In genomic region chr20:58888103-58888502, GRCh38 we compare ENCODE assay signal across 8 cellular contexts. TPM values are rescaled to one million over a fixed set of nuclear protein-coding genes. Genes with fewer than 3 reads are reported as not detected.
DNase-seq lines count a peak whose midpoint lies in the region; ATAC-seq and TF ChIP-seq lines count a peak whose summit lies in the region.

No MANE protein-coding gene starts in this region.

- H3K27ac Mint-ChIP-seq in activated CD4-positive, alpha-beta T cell treated with anti-CD3 and anti-CD28 coated beads, Interleukin-2, amount 10 ng/mL, durations not matched to agents 24 days and 14 days, result peak overlapping the region; percentile 79

- no peak for TF ChIP-seq CTCF in ascending aorta (IDR thresholded peaks at IDR 0.05)
- TF ChIP-seq CTCF in liver (IDR thresholded peaks at IDR 0.05; ENCODE audit: low read depth, low read length, missing input control), result no peak
- TF ChIP-seq CTCF in testis (IDR thresholded peaks at IDR 0.05), result no peak

- no peaks in the 10 kb centered on the region for H3K27me3 Mint-ChIP-seq in activated CD4-positive, alpha-beta T cell treated with anti-CD3 and anti-CD28 coated beads, Interleukin-2, amount 10 ng/mL, durations not matched to agents 24 days and 14 days

- no peaks in the 10 kb centered on the region for H3K27me3 ChIP-seq in ascending aorta
- no peaks in the 10 kb centered on the region for H3K27me3 ChIP-seq in liver (ENCODE audit: control insufficient read depth in 4 of 4, insufficient read depth in 4 of 4, low read length in 3 of 4)
- H3K27me3 ChIP-seq in testis, result no peaks in the 10 kb centered on the region

- peak overlapping the region in 1 of 2 donors; percentile 55 for H3K9ac ChIP-seq in liver (ENCODE audit: low read depth in 1 of 2, low read length in 2 of 2)

- 52% methylated on average over 12 of the region's 12 CpGs for WGBS in liver
- 36 to 46% methylated on average over 12 of the region's 12 CpGs for WGBS in testis, 2 donors

- peak overlapping the region; percentile 81 for H3K4me3 Mint-ChIP-seq in activated CD4-positive, alpha-beta T cell treated with anti-CD3 and anti-CD28 coated beads, Interleukin-2, amount 10 ng/mL, durations not matched to agents 24 days and 14 days

- H3K9me3 ChIP-seq in ascending aorta (no peaks in the 10 kb centered on the region), liver (ENCODE audit: control insufficient read depth in 4 of 4, low read length in 3 of 4) (no peaks in the 10 kb centered on the region), testis (no peaks in the 10 kb centered on the region)

- H3K4me1 ChIP-seq in ascending aorta (peaks cover 0 to under 1% of the 10 kb centered on the region in 2 donors), liver (ENCODE audit: control insufficient read depth in 4 of 4, insufficient read depth in 4 of 4, low read length in 3 of 4) (peaks cover 4 to 13% (median 6%) of the 10 kb centered on the region in 4 donors), testis (no peaks in the 10 kb centered on the region)

- no peak for ATAC-seq in HG03520 (IDR thresholded peaks at IDR 0.05; ENCODE audit: unreplicated experiment)

- intact Hi-C loops in activated CD4-positive, alpha-beta T cell treated with anti-CD3 and anti-CD28 coated beads, Interleukin-2, amount 10 ng/mL, durations not matched to agents 24 days and 14 days (cut with micrococcal nuclease), result no loop called here
- intact Hi-C loops in ascending aorta (cut with DNase I), result loop anchor here (2.0 kb wide), 1 partner anchor 93 kb away; the partner anchor contains the start of gene NELFCD
- intact Hi-C loops in testis (cut with DNase I; ENCODE audit: low total_unique reads), result loop anchor here (10.0 kb wide), 1 partner anchor 137 kb away; no protein-coding TSS in a partner anchor

- H3K4me3 ChIP-seq in ascending aorta (peak overlapping the region; percentile 85 to 89), liver (ENCODE audit: low read depth in 1 of 3, low read length in 3 of 3) (peak overlapping the region; percentile 50 to 99 (median 87)), testis (peak overlapping the region; percentile 73 to 85)

- DNase-seq in activated CD4-positive, alpha-beta T cell treated with anti-CD3 and anti-CD28 coated beads, Interleukin-2, amount 10 ng/mL, durations not matched to agents 24 days and 14 days, result no peak
- no peak for DNase-seq in activated CD4-positive, alpha-beta T cell treated with anti-CD3 and anti-CD28 coated beads, Interleukin-2, amount 50 U/mL, for 48 hours
- DNase-seq in ascending aorta (ENCODE audit: low spot score in 2 of 2) (no peak), testis (no peak), iPS-NIHi11 (ENCODE audit: low spot score) (no peak), NCI-H2081 (lab: John Stamatoyannopoulos, UW) (no peak)

- no peak for TF ChIP-seq POLR2A in testis (IDR thresholded peaks at IDR 0.05)

- H3K36me3 Mint-ChIP-seq in activated CD4-positive, alpha-beta T cell treated with anti-CD3 and anti-CD28 coated beads, Interleukin-2, amount 10 ng/mL, durations not matched to agents 24 days and 14 days (ENCODE audit: low read depth), result peaks cover 11% of the 10 kb centered on the region

- H3K4me1 Mint-ChIP-seq in activated CD4-positive, alpha-beta T cell treated with anti-CD3 and anti-CD28 coated beads, Interleukin-2, amount 10 ng/mL, durations not matched to agents 24 days and 14 days, result peaks cover 15% of the 10 kb centered on the region

- no peaks in the 10 kb centered on the region for H3K36me3 ChIP-seq in ascending aorta
- no peaks in the 10 kb centered on the region for H3K36me3 ChIP-seq in liver (ENCODE audit: control insufficient read depth in 4 of 4, insufficient read depth in 3 of 4, low read depth in 1 of 4, low read length in 3 of 4)
- H3K36me3 ChIP-seq in testis (ENCODE audit: low read depth, missing control alignments), result no peaks in the 10 kb centered on the region

- H3K27ac ChIP-seq in ascending aorta, result peak overlapping the region; percentile 35 to 100
- H3K27ac ChIP-seq in liver (ENCODE audit: low read depth in 1 of 2, low read length in 2 of 2), result no peak overlapping the region
- H3K27ac ChIP-seq in testis, result peak overlapping the region in 1 of 2 donors; percentile 68

- no peak for TF ChIP-seq RAD21 in liver (IDR thresholded peaks at IDR 0.05)

- H3K9me3 Mint-ChIP-seq in activated CD4-positive, alpha-beta T cell treated with anti-CD3 and anti-CD28 coated beads, Interleukin-2, amount 10 ng/mL, durations not matched to agents 24 days and 14 days, result no peaks in the 10 kb centered on the region

TF ChIP-seq in liver, 16 proteins besides CTCF, POLR2A, EP300 and RAD21:
- TF ChIP-seq HNF4A (conservative IDR thresholded peaks at IDR 0.05) (no peak), EGR1 (IDR thresholded peaks at IDR 0.05; ENCODE audit: low read depth in 2 of 2) (no peak), NR2F2 (IDR thresholded peaks at IDR 0.05) (no peak), TAF1 (conservative IDR thresholded peaks at IDR 0.05) (no peak), MAX (IDR thresholded peaks at IDR 0.05) (no peak), SP1 (IDR thresholded peaks at IDR 0.05) (no peak), ATF3 (IDR thresholded peaks at IDR 0.05) (no peak), FOXA2 (IDR thresholded peaks at IDR 0.05) (no peak), ZBTB33 (IDR thresholded peaks at IDR 0.05) (no peak), GABPA (IDR thresholded peaks at IDR 0.05 in 1 of 2, conservative IDR thresholded peaks at IDR 0.05 in 1 of 2) (no peak), HNF4G (IDR thresholded peaks at IDR 0.05) (no peak), FOXA1 (IDR thresholded peaks at IDR 0.05) (no peak), JUND (IDR thresholded peaks at IDR 0.05) (no peak), REST (IDR thresholded peaks at IDR 0.05) (no peak)

RNA-seq across cellular contexts. Expression of gene GNAS, which starts 35.6 kb away (rescaled TPM):
- total RNA-seq in activated CD4-positive, alpha-beta T cell treated with anti-CD3 and anti-CD28 coated beads, Interleukin-2, amount 10 ng/mL, durations not matched to agents 24 days and 14 days, result 500 and 523 TPM in 2 replicates
- total RNA-seq in ascending aorta (663 TPM), liver (100 to 1,000 TPM; 234 to 360 TPM), testis (100 to 1,000 TPM; 880 to 885 TPM)
- polyA plus RNA-seq in liver (100 to 1,000 TPM; 115 to 321 TPM), testis (ENCODE audit: insufficient read depth, low read depth, low replicate concordance) (716 TPM)

RNA-seq across cellular contexts. Expression of gene GNAS-AS1, which starts 37.4 kb away (rescaled TPM):
- 0.64 and 1.6 TPM in 2 replicates for total RNA-seq in activated CD4-positive, alpha-beta T cell treated with anti-CD3 and anti-CD28 coated beads, Interleukin-2, amount 10 ng/mL, durations not matched to agents 24 days and 14 days
- total RNA-seq in ascending aorta, result not detected
- total RNA-seq in liver, result under 1 TPM; 0.08 to 0.42 TPM
- polyA plus RNA-seq in liver, result under 1 TPM in 1 of 2 donors, not detected in 1; 0.09 TPM
- total RNA-seq in testis, result 1 to 10 TPM; 3.5 to 4.4 TPM
- polyA plus RNA-seq in testis (ENCODE audit: insufficient read depth, low read depth, low replicate concordance), result 1.1 TPM

Comparison
In these comparisons a context has a peak if more than half of its experiments do, and no peak if none do; other contexts are left out.
1. H3K27ac ChIP-seq: peak in ascending aorta (2 of 2); none in liver (0 of 2).
2. Peak in every context shown above with its lines, with median percentiles within 50 percentile points of each other: H3K4me3 ChIP-seq.